10 cellular contexts compared by ENCODE assay signal in the genomic region with DNA sequence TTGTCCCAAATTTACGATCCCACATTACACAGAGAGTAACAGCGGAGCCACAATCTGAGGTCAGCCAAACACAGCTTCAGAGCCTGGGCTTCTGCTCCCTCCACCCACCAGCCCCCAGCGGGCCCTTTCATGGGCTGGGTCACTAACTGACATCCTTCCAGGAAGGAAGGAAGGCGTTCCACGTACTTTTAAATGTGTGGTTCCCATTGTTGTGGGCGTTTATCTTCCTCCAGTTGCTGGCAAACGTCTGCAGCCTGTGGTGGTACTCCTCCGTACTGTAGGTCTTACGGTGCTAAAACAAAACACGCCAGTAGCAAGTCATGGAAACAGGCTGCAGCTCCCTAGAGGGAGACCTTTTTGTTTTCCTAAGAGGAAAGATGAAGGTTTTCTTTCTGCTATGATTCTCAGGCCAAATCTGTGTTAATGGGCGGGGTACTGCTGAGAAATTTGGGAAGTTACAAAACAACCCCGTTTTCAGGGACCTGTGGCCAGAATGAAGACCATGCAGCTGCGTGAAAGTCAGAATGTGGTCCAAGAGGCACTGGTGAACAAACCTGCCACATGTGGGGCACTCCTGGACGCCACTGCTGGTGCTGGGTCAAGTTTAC.
DNase-seq lines count a peak whose midpoint lies in the region; ATAC-seq and TF ChIP-seq lines count a peak whose summit lies in the region.
"Had no signal": no experiment of that assay in that cellular context is flagged by ENCODE, and none has a peak within 500 bp of the region (broad histone marks: within the 10 kb centered on the region; RNA-seq: fewer than 3 reads in every experiment).

No MANE protein-coding gene starts in this region.

- no peaks in the 10 kb centered on the region for H3K9me3 ChIP-seq in HEK293 (ENCODE audit: control insufficient read depth, insufficient read depth, low read depth, low read length)

- peaks cover 21% of the 10 kb centered on the region for H3K36me3 Mint-ChIP-seq in T-helper 1 cell treated with Interleukin-12 subunit alpha and Interleukin-12 subunit beta and Interleukin-4 antibody, amounts not matched to agents 30 μg/mL and 1 μg/mL, for 36 hours (ENCODE audit: low read depth)

- H3K36me3 ChIP-seq in HEK293 (ENCODE audit: control insufficient read depth in 2 of 2, insufficient read depth in 1 of 2, low read length in 2 of 2) = peaks cover 0 to 29% of the 10 kb centered on the region in 2 experiments; a peak in 2 of 3 replicates

- DNase-seq in fibroblast of pulmonary artery (ENCODE audit: low read depth) (peak; percentile 84), OCI-M2 (lab: John Stamatoyannopoulos, UW; ENCODE audit: unreplicated experiment) (no peak)
- DNase-seq: activated CD8-positive, alpha-beta memory T cell treated with anti-CD3 and anti-CD28 coated beads for 24 hours; RPMI8226 had no signal

- ATAC-seq in HG02623 (IDR thresholded peaks at IDR 0.05; ENCODE audit: unreplicated experiment) (no peak), HG03571 (IDR thresholded peaks at IDR 0.05; ENCODE audit: unreplicated experiment) (no peak), HG03457 (IDR thresholded peaks at IDR 0.05; ENCODE audit: unreplicated experiment) (no peak)

- no peak overlapping the region for H3K4me3 ChIP-seq in HEK293 (ENCODE audit: low read depth, low read length)
- no peak overlapping the region for H3K4me3 ChIP-seq in fibroblast of pulmonary artery (replicated peaks; ENCODE audit: low read depth, low read length)
- H3K4me3 ChIP-seq in skin epidermis = no peak overlapping the region

- POLR2A ChIA-PET in HEK293 (lab: Yijun Ruan, JAX) = no interaction called here

- H3K27ac ChIP-seq in HEK293 (ENCODE audit: extremely low read depth, low read depth, low read length) = no peak overlapping the region
- peak overlapping the region in 19 of 21 experiments; percentile 24 to 87 (median 51) for H3K27ac ChIP-seq in skin epidermis

- H3K27me3 Mint-ChIP-seq in T-helper 1 cell treated with Interleukin-12 subunit alpha and Interleukin-12 subunit beta and Interleukin-4 antibody, amounts not matched to agents 30 μg/mL and 1 μg/mL, for 36 hours (ENCODE audit: low read depth) = no peaks in the 10 kb centered on the region

- CTCF ChIA-PET in HEK293 (lab: Yijun Ruan, JAX) = no interaction called here

- H3K9me3 Mint-ChIP-seq in T-helper 1 cell treated with Interleukin-12 subunit alpha and Interleukin-12 subunit beta and Interleukin-4 antibody, amounts not matched to agents 30 μg/mL and 1 μg/mL, for 36 hours = peaks cover 5% of the 10 kb centered on the region

- H3K27ac Mint-ChIP-seq in T-helper 1 cell treated with Interleukin-12 subunit alpha and Interleukin-12 subunit beta and Interleukin-4 antibody, amounts not matched to agents 30 μg/mL and 1 μg/mL, for 36 hours = peak overlapping the region; percentile 74

- H3K4me1 Mint-ChIP-seq in T-helper 1 cell treated with Interleukin-12 subunit alpha and Interleukin-12 subunit beta and Interleukin-4 antibody, amounts not matched to agents 30 μg/mL and 1 μg/mL, for 36 hours (ENCODE audit: low read depth) = peaks cover 27% of the 10 kb centered on the region

- TF ChIP-seq CTCF in HEK293 (tag by site-specific recombination; IDR thresholded peaks at IDR 0.05) (no peak), fibroblast of pulmonary artery (IDR thresholded peaks at IDR 0.05; ENCODE audit: low read length, missing control alignments) (no peak)

- H3K4me3 Mint-ChIP-seq in T-helper 1 cell treated with Interleukin-12 subunit alpha and Interleukin-12 subunit beta and Interleukin-4 antibody, amounts not matched to agents 30 μg/mL and 1 μg/mL, for 36 hours = peak overlapping the region; percentile 56

- no peaks in the 10 kb centered on the region for H3K4me1 ChIP-seq in HEK293 (ENCODE audit: control insufficient read depth, insufficient read depth, low read length)

TF ChIP-seq in HEK293, 187 proteins besides CTCF, POLR2A, EP300 and RAD21:
- peak; percentile 61 for TF ChIP-seq EGR2 (tag by site-specific recombination; IDR thresholded peaks at IDR 0.05; ENCODE audit: low read depth)
- TF ChIP-seq ZNF600 (tag by site-specific recombination; IDR thresholded peaks at IDR 0.05) = no peak
- TF ChIP-seq ZFHX2 (tag by site-specific recombination; conservative IDR thresholded peaks at IDR 0.05) = peak; percentile 50
- no peak for TF ChIP-seq ZNF16 (tag by site-specific recombination; IDR thresholded peaks at IDR 0.05; ENCODE audit: low read depth)
